Comparison of ENCODE assay signal across 14 cellular contexts in the genomic region with DNA sequence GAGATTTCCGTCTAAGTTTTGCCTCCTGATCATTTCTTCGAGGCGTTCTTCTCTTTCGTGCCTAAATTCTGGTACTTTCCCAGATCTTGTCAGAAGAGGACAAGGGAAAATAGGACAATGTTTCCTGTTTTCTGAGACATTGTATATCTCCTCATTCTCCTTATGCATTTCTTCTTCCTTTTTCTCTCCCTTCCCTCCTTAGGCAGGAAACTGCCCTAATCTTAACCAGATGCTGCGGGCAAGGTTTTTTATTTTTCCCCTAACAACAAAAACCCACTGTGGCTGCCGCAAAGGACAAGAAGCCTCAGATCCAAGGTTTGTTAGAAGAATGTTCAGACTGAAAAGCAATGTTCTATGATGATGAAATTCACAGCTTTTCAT. TPM values are rescaled to one million over a fixed set of nuclear protein-coding genes. Genes with fewer than 3 reads are reported as not detected.
A peak's percentile ranks its signal among the peaks of the same experiment; 100 is the strongest.
DNase-seq lines count a peak whose midpoint lies in the region; ATAC-seq and TF ChIP-seq lines count a peak whose summit lies in the region.
"Had no signal": no experiment of that assay in that cellular context is flagged by ENCODE, and none has a peak within 500 bp of the region (broad histone marks: within the 10 kb centered on the region; RNA-seq: fewer than 3 reads in every experiment).

No MANE protein-coding gene starts in this region.

- POLR2A ChIA-PET in A673 (lab: Charles Lee; ENCODE audit: low non-redundant PET): no interaction called here
- POLR2A ChIA-PET in naive thymus-derived CD4-positive, alpha-beta T cell (lab: Charles Lee): no interaction called here
- POLR2A ChIA-PET in PC-9 (lab: Charles Lee; ENCODE audit: unreplicated experiment): no interaction called here

- no peaks in the 10 kb centered on the region for H3K79me2 ChIP-seq in PC-9 (ENCODE audit: low read depth)

- intact Hi-C loops in A673 (cut with micrococcal nuclease; ENCODE audit: unreplicated experiment): loop anchor here (5.0 kb wide), 1 partner anchor 245 kb away; no protein-coding TSS in a partner anchor
- intact Hi-C loops in naive thymus-derived CD4-positive, alpha-beta T cell (cut with micrococcal nuclease): no loop called here
- intact Hi-C loops in PC-9 (cut with micrococcal nuclease; ENCODE audit: unreplicated experiment): no loop called here

- H3K36me3 ChIP-seq in A673 (ENCODE audit: insufficient read depth, low read length, poor library complexity, severe bottlenecking) (peaks cover 6% of the 10 kb centered on the region), H7 (replicated peaks; ENCODE audit: control insufficient read depth, insufficient read depth, low read length) (peaks cover 3% of the 10 kb centered on the region), PC-9 (ENCODE audit: low read depth) (no peaks in the 10 kb centered on the region)
- peaks cover 0 to 22% (median 0%) of the 10 kb centered on the region in 3 experiments for H3K36me3 ChIP-seq in naive thymus-derived CD4-positive, alpha-beta T cell (ENCODE audit: control insufficient read depth in 2 of 3, insufficient read depth in 3 of 3, low read length in 3 of 3)

- DNase-seq in A673 (ENCODE audit: low spot score): peak; percentile 59
- DNase-seq in H7: no peak
- DNase-seq in coronary artery (ENCODE audit: low spot score): no peak
- peak in 1 of 9 donors; percentile 4 for DNase-seq in naive thymus-derived CD4-positive, alpha-beta T cell
- no peak for DNase-seq in SK-N-DZ (ENCODE audit: low spot score)
- no peak for DNase-seq in NCI-H82 (lab: John Stamatoyannopoulos, UW)
- no peak for DNase-seq in PC-9
- DNase-seq: activated CD8-positive, alpha-beta memory T cell treated with anti-CD3 and anti-CD28 coated beads for 24 hours; Calu3; NCI-H1436 treated with DMSO at 0.1 percent for 48 hours; retina; SHP77 had no signal

- peak overlapping the region in 8 of 10 donors; percentile 35 to 59 (median 54) for H3K4me3 Mint-ChIP-seq in naive thymus-derived CD4-positive, alpha-beta T cell
- H3K4me3 Mint-ChIP-seq: central memory CD8-positive, alpha-beta T cell had no signal

- H3K27me3 ChIP-seq in A673 (replicated peaks; ENCODE audit: insufficient read depth, low read depth, low read length, poor library complexity): no peaks in the 10 kb centered on the region
- H3K27me3 ChIP-seq in H7 (ENCODE audit: control insufficient read depth, insufficient read depth, low read length): no peaks in the 10 kb centered on the region
- no peaks in the 10 kb centered on the region for H3K27me3 ChIP-seq in naive thymus-derived CD4-positive, alpha-beta T cell (ENCODE audit: control insufficient read depth in 2 of 2, insufficient read depth in 2 of 2, low read length in 2 of 2)
- no peaks in the 10 kb centered on the region for H3K27me3 ChIP-seq in PC-9 (ENCODE audit: insufficient read depth, low read depth)

- H3K4me1 Mint-ChIP-seq in naive thymus-derived CD4-positive, alpha-beta T cell: peaks cover 13 to 27% (median 23%) of the 10 kb centered on the region in 7 donors
- H3K4me1 Mint-ChIP-seq: central memory CD8-positive, alpha-beta T cell had no signal

- peak overlapping the region; percentile 84 for H3K27ac ChIP-seq in A673 (ENCODE audit: low read depth, low read length, poor library complexity, severe bottlenecking)
- peak overlapping the region in 1 of 2 donors; percentile 38 for H3K27ac ChIP-seq in coronary artery
- no peak overlapping the region for H3K27ac ChIP-seq in naive thymus-derived CD4-positive, alpha-beta T cell (ENCODE audit: low read depth, low read length)
- no peak overlapping the region for H3K27ac ChIP-seq in PC-9

- H2AFZ ChIP-seq in PC-9: no peak overlapping the region

- H3K27ac Mint-ChIP-seq in naive thymus-derived CD4-positive, alpha-beta T cell: peak overlapping the region in 3 of 9 donors; percentile 36 to 70 (median 49)

- no peaks in the 10 kb centered on the region for H3K9me3 Mint-ChIP-seq in naive thymus-derived CD4-positive, alpha-beta T cell
- H3K9me3 Mint-ChIP-seq: central memory CD8-positive, alpha-beta T cell had no signal

- BruUV-seq in A673 (replicated peaks; lab: Mats Ljungman, UMichigan) (no TSS peak), PC-9 (replicated peaks; lab: Mats Ljungman, UMichigan) (no TSS peak)

- no peaks in the 10 kb centered on the region for H3F3A ChIP-seq in PC-9 (ENCODE audit: insufficient read depth, low read depth)

- TF ChIP-seq CTCF in A673 (conservative IDR thresholded peaks at IDR 0.05; ENCODE audit: low read depth, low read length) (no peak), coronary artery (IDR thresholded peaks at IDR 0.05) (no peak), PC-9 (conservative IDR thresholded peaks at IDR 0.05) (no peak)

- no peaks in the 10 kb centered on the region for H3K9me3 ChIP-seq in A673 (ENCODE audit: low read depth, low read length, poor library complexity, severe bottlenecking)
- no peaks in the 10 kb centered on the region for H3K9me3 ChIP-seq in naive thymus-derived CD4-positive, alpha-beta T cell (ENCODE audit: control insufficient read depth in 2 of 3, low read length in 3 of 3)
- H3K9me3 ChIP-seq in PC-9 (ENCODE audit: insufficient read depth, low read depth): no peaks in the 10 kb centered on the region

- CTCF ChIA-PET in A673 (lab: Charles Lee) (no interaction called here), PC-9 (lab: Charles Lee) (no interaction called here)
- CTCF ChIA-PET in naive thymus-derived CD4-positive, alpha-beta T cell (lab: Charles Lee): no interaction called here

- peaks cover 21% of the 10 kb centered on the region for H3K4me1 ChIP-seq in A673 (ENCODE audit: insufficient read depth, low read length, poor library complexity, severe bottlenecking)
- H3K4me1 ChIP-seq in naive thymus-derived CD4-positive, alpha-beta T cell (ENCODE audit: control insufficient read depth in 2 of 2, insufficient read depth in 2 of 2, low read length in 2 of 2): peaks cover 0 to 9% of the 10 kb centered on the region in 2 donors
- H3K4me1 ChIP-seq in PC-9 (replicated peaks; ENCODE audit: insufficient read depth): no peaks in the 10 kb centered on the region

- no peak for ATAC-seq in naive thymus-derived CD4-positive, alpha-beta T cell
- no peak for ATAC-seq in HG03521 (IDR thresholded peaks at IDR 0.05; ENCODE audit: unreplicated experiment)

- H3K4me2 ChIP-seq in PC-9: no peak overlapping the region

- peaks cover 0 to 15% (median 7%) of the 10 kb centered on the region in 5 donors for H3K36me3 Mint-ChIP-seq in naive thymus-derived CD4-positive, alpha-beta T cell

- no peaks in the 10 kb centered on the region for H3K9me2 ChIP-seq in PC-9 (ENCODE audit: insufficient read depth)

- no peaks in the 10 kb centered on the region for H4K20me1 ChIP-seq in PC-9 (ENCODE audit: insufficient read depth)

- no peak overlapping the region for H3K4me3 ChIP-seq in A673 (ENCODE audit: low read depth, low read length, poor library complexity, severe bottlenecking)
- peak overlapping the region; percentile 30; the same call in 1 of the 2 replicates for H3K4me3 ChIP-seq in H7 (ENCODE audit: insufficient read depth, low read depth, low read length)
- H3K4me3 ChIP-seq in coronary artery: peak overlapping the region; percentile 50
- no peak overlapping the region for H3K4me3 ChIP-seq in naive thymus-derived CD4-positive, alpha-beta T cell (ENCODE audit: low read length)
- no peak overlapping the region for H3K4me3 ChIP-seq in PC-9

- no peaks in the 10 kb centered on the region for H3K27me3 Mint-ChIP-seq in naive thymus-derived CD4-positive, alpha-beta T cell
- H3K27me3 Mint-ChIP-seq: central memory CD8-positive, alpha-beta T cell had no signal

RNA-seq across cellular contexts. Expression of gene CTSK, which starts 0.8 kb away (rescaled TPM):
- total RNA-seq in A673 (2021) (12.3 and 14.3 TPM in 2 replicates), PC-9 (2021) (4.7 and 4.9 TPM in 2 replicates)
- total RNA-seq in H7 (2014; rRNA removed; shearing (Covaris generic)): 170 and 277 TPM in 2 replicates
- total RNA-seq in naive thymus-derived CD4-positive, alpha-beta T cell: 10 to 100 TPM in 2 of 5 experiments, 1 to 10 TPM in 3; 3.7 to 13.7 (median 6.9) TPM
- polyA plus RNA-seq in naive thymus-derived CD4-positive, alpha-beta T cell: under 1 TPM; 0.31 TPM
- polyA plus RNA-seq in SK-N-DZ (2014; cell fraction: cytosol; rRNA removed): 2.7 and 4.3 TPM in 2 replicates
- 20.3 and 27.1 TPM in 2 replicates for polyA plus RNA-seq in SK-N-DZ (2014; cell fraction: nucleus; rRNA removed)

RNA-seq across cellular contexts. Expression of gene CTSS, which starts 41.7 kb away (rescaled TPM):
- total RNA-seq in A673 (2021): 3.5 and 5.4 TPM in 2 replicates
- total RNA-seq in H7 (2014; rRNA removed; shearing (Covaris generic)): not detected in 2 replicates
- 1,000 to 10,000 TPM in 1 of 5 experiments, 100 to 1,000 TPM in 3, 10 to 100 TPM in 1; 91.1 to 1,020 (median 106) TPM for total RNA-seq in naive thymus-derived CD4-positive, alpha-beta T cell
- polyA plus RNA-seq in naive thymus-derived CD4-positive, alpha-beta T cell: 100 to 1,000 TPM; 102 to 131 TPM
- polyA plus RNA-seq in SK-N-DZ (2014; cell fraction: cytosol; rRNA removed): 0.07 and 0.34 TPM in 2 replicates
- polyA plus RNA-seq in SK-N-DZ (2014; cell fraction: nucleus; rRNA removed): not detected in 2 replicates
- total RNA-seq in PC-9 (2021): 6.3 and 7.2 TPM in 2 replicates

Comparison
In these comparisons a context has a peak if more than half of its experiments do, and no peak if none do; other contexts are left out.
1. H3K4me3 ChIP-seq: peak in H7 (single experiment) and coronary artery (single experiment); none in A673 (single experiment), naive thymus-derived CD4-positive, alpha-beta T cell (single experiment) and PC-9 (single experiment).
2. RNA of gene CTSK, which starts 0.8 kb away (total RNA-seq): 170 to 277 TPM in H7; 12.3 to 14.3 TPM in A673, 3.7 to 13.7 TPM in naive thymus-derived CD4-positive, alpha-beta T cell and 4.7 to 4.9 TPM in PC-9; every median in the first group is over 10 times any median in the second.
3. RNA of gene CTSS, which starts 41.7 kb away (total RNA-seq): 91.1 to 1,020 TPM in naive thymus-derived CD4-positive, alpha-beta T cell; 6.3 to 7.2 TPM in PC-9, 3.5 to 5.4 TPM in A673 and not detected in H7; every median in the first group is over 10 times any median in the second.